11 cellular contexts compared by ENCODE assay signal in the genomic region with DNA sequence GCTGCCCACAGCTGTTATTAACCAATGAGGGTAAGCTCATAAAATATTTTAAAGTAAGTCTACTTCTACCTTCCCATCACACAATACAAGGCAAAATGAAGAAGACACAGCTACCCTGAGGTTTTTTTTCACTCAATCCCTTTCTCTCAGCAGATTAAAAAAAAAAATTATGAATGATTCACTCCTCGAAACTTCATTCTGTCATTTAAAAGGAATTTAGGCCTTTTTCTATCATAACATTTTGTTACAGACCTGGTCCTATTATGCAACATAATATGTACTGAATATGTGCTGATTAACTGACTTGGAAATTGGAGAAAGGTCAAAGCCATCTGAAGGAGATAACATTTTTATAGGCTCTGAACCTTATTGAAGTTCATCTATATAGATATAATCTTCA. TPM values are rescaled to one million over a fixed set of nuclear protein-coding genes. Genes with fewer than 3 reads are reported as not detected.
DNase-seq lines count a peak whose midpoint lies in the region; ATAC-seq, FAIRE-seq and TF ChIP-seq lines count a peak whose summit lies in the region.
"Had no signal": no experiment of that assay in that cellular context is flagged by ENCODE, and none has a peak within 500 bp of the region (broad histone marks: within the 10 kb centered on the region; RNA-seq: fewer than 3 reads in every experiment).

No MANE protein-coding gene starts in this region.

- TF ChIP-seq CTCF in bronchial epithelial cell (IDR thresholded peaks at IDR 0.05; ENCODE audit: insufficient read depth, low read length, severe bottlenecking), result no peak

- peak overlapping the region; percentile 15; the same call in 1 of the 2 replicates for H3K27ac ChIP-seq in HUES6 (ENCODE audit: low read depth, low read length)
- H3K27ac ChIP-seq: BLaER1 treated with 17β-estradiol and CSF1 and Interleukin-3, amounts not matched to agents 10 nM and 100 nM had no signal

- no peaks in the 10 kb centered on the region for H3K36me3 ChIP-seq in HUES6 (ENCODE audit: control insufficient read depth, insufficient read depth, low read length)
- no peaks in the 10 kb centered on the region for H3K36me3 ChIP-seq in bronchial epithelial cell (ENCODE audit: control insufficient read depth, insufficient read depth, low read length)
- H3K36me3 ChIP-seq: BLaER1 treated with 17β-estradiol and CSF1 and Interleukin-3, amounts not matched to agents 10 nM and 100 nM had no signal

- ATAC-seq in GM18502 (IDR thresholded peaks at IDR 0.05; ENCODE audit: poor library complexity, unreplicated experiment) (no peak), GM21723 (IDR thresholded peaks at IDR 0.05; ENCODE audit: unreplicated experiment) (no peak)

- H3K4me1 ChIP-seq in HUES6 (ENCODE audit: control insufficient read depth, insufficient read depth, low read length), result peaks cover 36% of the 10 kb centered on the region

- H3K4me3 ChIP-seq in HUES6 (ENCODE audit: low read depth, low read length) (no peak overlapping the region), bronchial epithelial cell (ENCODE audit: low read depth, low read length) (no peak overlapping the region)
- H3K4me3 ChIP-seq: BLaER1 treated with 17β-estradiol and CSF1 and Interleukin-3, amounts not matched to agents 10 nM and 100 nM had no signal

- no peak for FAIRE-seq in bronchial epithelial cell (lab: Jason Lieb, UNC)

- H3K9ac ChIP-seq in HUES6 (ENCODE audit: low read length), result no peak overlapping the region
- H3K9ac ChIP-seq: BLaER1 treated with 17β-estradiol and CSF1 and Interleukin-3, amounts not matched to agents 10 nM and 100 nM had no signal

- H3K27me3 ChIP-seq in HUES6 (ENCODE audit: control insufficient read depth, insufficient read depth, low read length) (no peaks in the 10 kb centered on the region), bronchial epithelial cell (ENCODE audit: control insufficient read depth, insufficient read depth, low read length) (no peaks in the 10 kb centered on the region)
- H3K27me3 ChIP-seq: BLaER1 treated with 17β-estradiol and CSF1 and Interleukin-3, amounts not matched to agents 10 nM and 100 nM had no signal

- DNase-seq in AG08396 (ENCODE audit: low spot score) (peak; percentile 22), bronchial epithelial cell (ENCODE audit: low read depth) (peak; percentile 85), kidney glomerular epithelial cell (lab: John Stamatoyannopoulos, UW) (peak; percentile 91), NCI-H82 (lab: John Stamatoyannopoulos, UW) (no peak), NCI-H1694 treated with DMSO at 0.1 percent for 48 hours (lab: John Stamatoyannopoulos, UW) (no peak)
- DNase-seq: KG1 had no signal

- no peaks in the 10 kb centered on the region for H3K9me3 ChIP-seq in HUES6 (ENCODE audit: control insufficient read depth, insufficient read depth, low read depth, low read length)

RNA-seq across cellular contexts. Expression of a gene that starts 45.5 kb away (rescaled TPM):
- total RNA-seq in bronchial epithelial cell, result not detected in 2 replicates
- total RNA-seq: urinary bladder had no signal

Comparison
In these comparisons a context has a peak if more than half of its experiments do, and no peak if none do; other contexts are left out.
1. DNase-seq: peak in AG08396 (single experiment), bronchial epithelial cell (single experiment) and kidney glomerular epithelial cell (single experiment); none in NCI-H82 (single experiment) and NCI-H1694 treated with DMSO at 0.1 percent for 48 hours (single experiment).